Comparison of ENCODE assay signal across 8 cellular contexts in genomic region chr12:85373045-85373444, GRCh38.
"Had no signal": no experiment of that assay in that cellular context is flagged by ENCODE, and none has a peak within 500 bp of the region (broad histone marks: within the 10 kb centered on the region; RNA-seq: fewer than 3 reads in every experiment).

No MANE protein-coding gene starts in this region.

- H3K27ac ChIP-seq: HL-60, KMS-11 had no signal

- DNase-seq: H9, HCEC 1CT, KBM-7 had no signal

- H3K4me3 ChIP-seq: GM23338 had no signal

- H3K4me2 ChIP-seq: GM23338, KMS-11 had no signal

- H3K9ac ChIP-seq: KMS-11 had no signal

- H2AFZ ChIP-seq: GM23338 had no signal

- FAIRE-seq: H1, H54 had no signal

- ATAC-seq: GM23338 had no signal
